Comparison of ENCODE assay signal across 27 cellular contexts in genomic region chr3:167609156-167609555, GRCh38.
"Had no signal": no experiment of that assay in that cellular context is flagged by ENCODE, and none has a peak within 500 bp of the region (broad histone marks: within the 10 kb centered on the region; RNA-seq: fewer than 3 reads in every experiment).

No MANE protein-coding gene starts in this region.

- H3K4me3 Mint-ChIP-seq: activated CD4-positive, alpha-beta memory T cell treated with anti-CD3 and anti-CD28 coated beads, Interleukin-2, amount 10 ng/mL, durations not matched to agents 7 days and 5 days; activated CD4-positive, alpha-beta T cell treated with anti-CD3 and anti-CD28 coated beads, Interleukin-2, amount 10 ng/mL, durations not matched to agents 7 days and 5 days; activated naive CD4-positive, alpha-beta T cell treated with anti-CD3 and anti-CD28 coated beads, Interleukin-2, amount 50 U/mL, for 24 hours; activated naive CD8-positive, alpha-beta T cell treated with anti-CD3 and anti-CD28 coated beads for 36 hours; activated naive CD8-positive, alpha-beta T cell treated with anti-CD3 and anti-CD28 coated beads, Interleukin-2, amount 50 U/mL, for 24 hours; activated T-cell treated with anti-CD3 and anti-CD28 coated beads, Interleukin-2, amount 50 U/mL, for 24 hours; activated T-cell treated with anti-CD3 and anti-CD28 coated beads, Interleukin-2, amount 50 U/mL, for 72 hours; effector memory CD8-positive, alpha-beta T cell; WTC11 had no signal

- H3K36me3 ChIP-seq: adrenal gland, esophagus muscularis mucosa, gastrocnemius medialis had no signal

- H3K27ac Mint-ChIP-seq: activated CD4-positive, alpha-beta memory T cell treated with anti-CD3 and anti-CD28 coated beads, Interleukin-2, amount 10 ng/mL, durations not matched to agents 7 days and 5 days; activated CD4-positive, alpha-beta T cell treated with anti-CD3 and anti-CD28 coated beads, Interleukin-2, amount 10 ng/mL, durations not matched to agents 7 days and 5 days; activated naive CD4-positive, alpha-beta T cell treated with anti-CD3 and anti-CD28 coated beads, Interleukin-2, amount 50 U/mL, for 24 hours; activated naive CD8-positive, alpha-beta T cell treated with anti-CD3 and anti-CD28 coated beads for 36 hours; activated naive CD8-positive, alpha-beta T cell treated with anti-CD3 and anti-CD28 coated beads, Interleukin-2, amount 50 U/mL, for 24 hours; activated T-cell treated with anti-CD3 and anti-CD28 coated beads, Interleukin-2, amount 50 U/mL, for 24 hours; activated T-cell treated with anti-CD3 and anti-CD28 coated beads, Interleukin-2, amount 50 U/mL, for 72 hours; effector memory CD8-positive, alpha-beta T cell; WTC11 had no signal

- H3K9me3 Mint-ChIP-seq: activated CD4-positive, alpha-beta memory T cell treated with anti-CD3 and anti-CD28 coated beads, Interleukin-2, amount 10 ng/mL, durations not matched to agents 7 days and 5 days; activated CD4-positive, alpha-beta T cell treated with anti-CD3 and anti-CD28 coated beads, Interleukin-2, amount 10 ng/mL, durations not matched to agents 7 days and 5 days; activated naive CD4-positive, alpha-beta T cell treated with anti-CD3 and anti-CD28 coated beads, Interleukin-2, amount 50 U/mL, for 24 hours; activated naive CD8-positive, alpha-beta T cell treated with anti-CD3 and anti-CD28 coated beads for 36 hours; activated naive CD8-positive, alpha-beta T cell treated with anti-CD3 and anti-CD28 coated beads, Interleukin-2, amount 50 U/mL, for 24 hours; activated T-cell treated with anti-CD3 and anti-CD28 coated beads, Interleukin-2, amount 50 U/mL, for 24 hours; activated T-cell treated with anti-CD3 and anti-CD28 coated beads, Interleukin-2, amount 50 U/mL, for 72 hours; effector memory CD8-positive, alpha-beta T cell; WTC11 had no signal

- H3K4me3 ChIP-seq: adrenal gland, body of pancreas, esophagus muscularis mucosa, gastrocnemius medialis had no signal

- H3K27ac ChIP-seq: adrenal gland, body of pancreas, esophagus muscularis mucosa, foreskin keratinocyte, gastrocnemius medialis had no signal

- H3K4me1 Mint-ChIP-seq: activated CD4-positive, alpha-beta memory T cell treated with anti-CD3 and anti-CD28 coated beads, Interleukin-2, amount 10 ng/mL, durations not matched to agents 7 days and 5 days; activated CD4-positive, alpha-beta T cell treated with anti-CD3 and anti-CD28 coated beads, Interleukin-2, amount 10 ng/mL, durations not matched to agents 7 days and 5 days; activated naive CD4-positive, alpha-beta T cell treated with anti-CD3 and anti-CD28 coated beads, Interleukin-2, amount 50 U/mL, for 24 hours; activated naive CD8-positive, alpha-beta T cell treated with anti-CD3 and anti-CD28 coated beads for 36 hours; activated naive CD8-positive, alpha-beta T cell treated with anti-CD3 and anti-CD28 coated beads, Interleukin-2, amount 50 U/mL, for 24 hours had no signal

- H3K9me3 ChIP-seq: adrenal gland, body of pancreas, esophagus muscularis mucosa, gastrocnemius medialis had no signal

- H3K27me3 ChIP-seq: adrenal gland, body of pancreas, esophagus muscularis mucosa, foreskin keratinocyte, gastrocnemius medialis had no signal

- DNase-seq: activated CD4-positive, alpha-beta memory T cell treated with anti-CD3 and anti-CD28 coated beads, Interleukin-2, amount 10 ng/mL, durations not matched to agents 7 days and 5 days; activated CD4-positive, alpha-beta T cell treated with anti-CD3 and anti-CD28 coated beads for 1 hour; activated CD4-positive, alpha-beta T cell treated with anti-CD3 and anti-CD28 coated beads for 4 hours; activated CD4-positive, alpha-beta T cell treated with anti-CD3 and anti-CD28 coated beads, Interleukin-2, amount 10 ng/mL, durations not matched to agents 7 days and 5 days; activated CD4-positive, alpha-beta T cell treated with anti-CD3 and anti-CD28 coated beads, Interleukin-2, amount 50 U/mL, for 4 hours; activated CD8-positive, alpha-beta memory T cell treated with anti-CD3 and anti-CD28 coated beads, Interleukin-2, amount 50 U/mL, for 48 hours; activated gamma-delta T cell treated with Interleukin-2 at 50 U/mL for 16 hours; activated naive CD4-positive, alpha-beta T cell treated with Interleukin-2 at 50 U/mL for 16 hours; activated naive CD8-positive, alpha-beta T cell treated with anti-CD3 and anti-CD28 coated beads for 36 hours; activated naive CD8-positive, alpha-beta T cell treated with anti-CD3 and anti-CD28 coated beads, Interleukin-2, amount 50 U/mL, for 24 hours; activated T-cell treated with anti-CD3 and anti-CD28 coated beads for 4 hours; activated T-cell treated with anti-CD3 and anti-CD28 coated beads, Interleukin-2, amount 50 U/mL, for 24 hours; activated T-cell treated with anti-CD3 and anti-CD28 coated beads, Interleukin-2, amount 50 U/mL, for 72 hours; adrenal gland; amygdala; body of pancreas; cortex of kidney; dermis blood vessel endothelial cell; effector CD4-positive, alpha-beta T cell; effector memory CD8-positive, alpha-beta T cell; erythroblast; foreskin keratinocyte; gastrocnemius medialis; T-helper 2 cell had no signal

- ATAC-seq: activated naive CD8-positive, alpha-beta T cell treated with anti-CD3 and anti-CD28 coated beads, Interleukin-2, amount 50 U/mL, for 24 hours; activated T-cell treated with anti-CD3 and anti-CD28 coated beads, Interleukin-2, amount 50 U/mL, for 72 hours; body of pancreas; effector memory CD8-positive, alpha-beta T cell; gastrocnemius medialis; WTC11 had no signal

- H3K27me3 Mint-ChIP-seq: activated CD4-positive, alpha-beta memory T cell treated with anti-CD3 and anti-CD28 coated beads, Interleukin-2, amount 10 ng/mL, durations not matched to agents 7 days and 5 days; activated CD4-positive, alpha-beta T cell treated with anti-CD3 and anti-CD28 coated beads, Interleukin-2, amount 10 ng/mL, durations not matched to agents 7 days and 5 days; activated naive CD8-positive, alpha-beta T cell treated with anti-CD3 and anti-CD28 coated beads for 36 hours had no signal
